ENCODE assay signal across 17 cellular contexts in genomic region chr11:130047141-130047540, GRCh38.
"Had no signal": no experiment of that assay in that cellular context is flagged by ENCODE, and none has a peak within 500 bp of the region (broad histone marks: within the 10 kb centered on the region; RNA-seq: fewer than 3 reads in every experiment).

No MANE protein-coding gene starts in this region.

- H3K9ac ChIP-seq: KMS-11, SK-N-SH had no signal

- H3K4me3 ChIP-seq: K562 had no signal

- H3K36me3 Mint-ChIP-seq: IgD-negative memory B cell had no signal

- DNase-seq: Kasumi-1, NCI-H1436, NCI-H187, NCI-H2171, NCI-H226, NCI-H446, NCI-H510A, NCI-H524 treated with DMSO at 0.1 percent for 48 hours, SHP77, SK-N-SH, SW 1271 had no signal

- H3K4me2 ChIP-seq: KMS-11, SK-N-SH had no signal

- H3K9me3 Mint-ChIP-seq: IgD-negative memory B cell had no signal

- H3K27ac ChIP-seq: KMS-11, RWPE1 had no signal

- H3K4me3 Mint-ChIP-seq: IgD-negative memory B cell had no signal

- H3K27ac Mint-ChIP-seq: IgD-negative memory B cell had no signal

- ATAC-seq: HepG2, K562, Panc1 had no signal

- H3K9me3 ChIP-seq: SK-N-SH had no signal
